In genomic region chr17:42428141-42428944, GRCh38 we compare ENCODE assay signal across 9 cellular contexts. TPM values are rescaled to one million over a fixed set of nuclear protein-coding genes. Genes with fewer than 3 reads are reported as not detected.
A peak's percentile ranks its signal among the peaks of the same experiment; 100 is the strongest.
DNase-seq lines count a peak whose midpoint lies in the region; ATAC-seq and TF ChIP-seq lines count a peak whose summit lies in the region.
"Had no signal": no experiment of that assay in that cellular context is flagged by ENCODE, and none has a peak within 500 bp of the region (broad histone marks: within the 10 kb centered on the region; RNA-seq: fewer than 3 reads in every experiment).

No MANE protein-coding gene starts in this region.

- H3K27ac ChIP-seq in SK-N-SH (ENCODE audit: low read depth in 2 of 2, low read length in 1 of 2) (peak overlapping the region in 1 of 2 experiments; percentile 79; a peak in 2 of 4 replicates), colonic mucosa (no peak overlapping the region), liver (ENCODE audit: low read depth in 1 of 2, low read length in 2 of 2) (no peak overlapping the region), stomach (peak overlapping the region in 1 of 5 donors; percentile 33)
- H3K27ac ChIP-seq: BLaER1 treated with 17β-estradiol and CSF1 and Interleukin-3, amounts not matched to agents 10 nM and 100 nM had no signal

- peaks cover 10% of the 10 kb centered on the region for H3K79me2 ChIP-seq in SK-N-SH (ENCODE audit: insufficient read depth)

- H2AFZ ChIP-seq in SK-N-SH (ENCODE audit: low read depth), result no peak overlapping the region; the same call in 1 of the 2 replicates

- TF ChIP-seq EP300 in SK-N-SH (IDR thresholded peaks at IDR 0.05; ENCODE audit: borderline replicate concordance in 1 of 2, low read depth in 1 of 2, low read length in 1 of 2), result peak in 1 of 2 experiments; percentile 78; a peak in 1 of 4 replicates
- no peak for TF ChIP-seq EP300 in stomach (IDR thresholded peaks at IDR 0.05)

- intact Hi-C loops in colonic mucosa (cut with DNase I) (loop anchor here (2.0 kb wide), 1 partner anchor 88 kb away; no protein-coding TSS in a partner anchor), stomach (cut with DNase I; ENCODE audit: low total_unique reads) (loop anchor here (5.0 kb wide), 1 partner anchor 99 kb away; no protein-coding TSS in a partner anchor)

- H3K36me3 ChIP-seq in SK-N-SH (replicated peaks in 1 of 2; ENCODE audit: control insufficient read depth in 1 of 2, insufficient read depth in 2 of 2, low read length in 1 of 2), result no peaks in the 10 kb centered on the region
- no peaks in the 10 kb centered on the region for H3K36me3 ChIP-seq in colonic mucosa
- H3K36me3 ChIP-seq in liver (ENCODE audit: control insufficient read depth in 4 of 4, insufficient read depth in 3 of 4, low read depth in 1 of 4, low read length in 3 of 4), result no peaks in the 10 kb centered on the region
- no peaks in the 10 kb centered on the region for H3K36me3 ChIP-seq in stomach
- H3K36me3 ChIP-seq: BLaER1 treated with 17β-estradiol and CSF1 and Interleukin-3, amounts not matched to agents 10 nM and 100 nM had no signal

- H3K4me1 ChIP-seq in SK-N-SH (ENCODE audit: control insufficient read depth in 1 of 2, insufficient read depth in 2 of 2, low read depth in 1 of 2, low read length in 1 of 2) (peaks cover 0 to 4% of the 10 kb centered on the region in 2 experiments; a peak in 1 of 4 replicates), colonic mucosa (no peaks in the 10 kb centered on the region), liver (ENCODE audit: control insufficient read depth in 4 of 4, insufficient read depth in 4 of 4, low read length in 3 of 4) (peaks cover 0 to 7% (median 4%) of the 10 kb centered on the region in 4 donors), stomach (peaks cover 6 to 28% (median 15%) of the 10 kb centered on the region in 4 donors)

- peaks cover 28% of the 10 kb centered on the region for H3F3A ChIP-seq in SK-N-SH (replicated peaks; ENCODE audit: insufficient read depth)

- DNase-seq in NCI-H1436 (lab: John Stamatoyannopoulos, UW) (peak; percentile 55), NCI-H1436 treated with DMSO at 0.1 percent for 48 hours (lab: John Stamatoyannopoulos, UW) (no peak), HT-29 (ENCODE audit: low spot score) (peak; percentile 79), SK-N-SH (peak; percentile 63), colonic mucosa (peak; percentile 70), stomach (peak; percentile 66)

- H3K4me3 ChIP-seq in SK-N-SH (ENCODE audit: low read depth in 2 of 2, low read length in 1 of 2), result no peak overlapping the region
- H3K4me3 ChIP-seq in colonic mucosa, result no peak overlapping the region
- no peak overlapping the region for H3K4me3 ChIP-seq in liver (ENCODE audit: low read depth in 1 of 3, low read length in 3 of 3)
- H3K4me3 ChIP-seq in stomach, result no peak overlapping the region
- H3K4me3 ChIP-seq: BLaER1 treated with 17β-estradiol and CSF1 and Interleukin-3, amounts not matched to agents 10 nM and 100 nM had no signal

- 9% methylated on average over 4 of the region's 4 CpGs for WGBS in SK-N-SH (ENCODE audit: low lambda C conversion rate)
- 37% methylated on average over 4 of the region's 4 CpGs for WGBS in liver
- WGBS in stomach, 5 donors, result 33 to 40% (median 35%) methylated on average over 4 of the region's 4 CpGs

- H4K20me1 ChIP-seq in SK-N-SH (ENCODE audit: insufficient read depth), result no peaks in the 10 kb centered on the region

- CTCF ChIA-PET in SK-N-SH (lab: Yijun Ruan, JAX), result interaction anchor here (0.6 to 2.3 kb wide), 20 partner anchors 8 to 125 kb away, joined by 3 to 11 read pairs (median 4); no protein-coding TSS in a partner anchor

- no peaks in the 10 kb centered on the region for H3K9me2 ChIP-seq in SK-N-SH

- ATAC-seq in HG02588 (IDR thresholded peaks at IDR 0.05; ENCODE audit: unreplicated experiment), result no peak

- POLR2A ChIA-PET in SK-N-SH (lab: Yijun Ruan, JAX), result interaction anchor here (0.6 kb wide), 1 partner anchor 55 kb away, joined by 3 read pairs; no protein-coding TSS in a partner anchor

- peak overlapping the region; percentile 49; the same call in 1 of the 2 replicates for H3K4me2 ChIP-seq in SK-N-SH

- no peak for TF ChIP-seq POLR2A in stomach (IDR thresholded peaks at IDR 0.05)

- TF ChIP-seq CTCF in SK-N-SH (IDR thresholded peaks at IDR 0.05), result peak; percentile 83
- TF ChIP-seq CTCF in colonic mucosa (IDR thresholded peaks at IDR 0.05), result peak; percentile 74
- peak; percentile 81 for TF ChIP-seq CTCF in liver (IDR thresholded peaks at IDR 0.05; ENCODE audit: low read depth, low read length, missing input control)
- peak in 5 of 7 experiments; percentile 62 to 81 (median 67) for TF ChIP-seq CTCF in stomach (IDR thresholded peaks at IDR 0.05)

- H3K9me3 ChIP-seq in SK-N-SH (no peaks in the 10 kb centered on the region), colonic mucosa (no peaks in the 10 kb centered on the region), liver (ENCODE audit: control insufficient read depth in 4 of 4, low read length in 3 of 4) (no peaks in the 10 kb centered on the region), stomach (no peaks in the 10 kb centered on the region)
- H3K9me3 ChIP-seq: BLaER1 treated with 17β-estradiol and CSF1 and Interleukin-3, amounts not matched to agents 10 nM and 100 nM had no signal

- H3K27me3 ChIP-seq in SK-N-SH (ENCODE audit: insufficient read depth), result no peaks in the 10 kb centered on the region
- no peaks in the 10 kb centered on the region for H3K27me3 ChIP-seq in colonic mucosa
- H3K27me3 ChIP-seq in liver (ENCODE audit: control insufficient read depth in 4 of 4, insufficient read depth in 4 of 4, low read length in 3 of 4), result no peaks in the 10 kb centered on the region
- peaks cover 0 to 7% (median 0%) of the 10 kb centered on the region in 3 donors for H3K27me3 ChIP-seq in stomach

- no peak overlapping the region; the same call in 1 of the 2 replicates for H3K9ac ChIP-seq in SK-N-SH
- H3K9ac ChIP-seq in colonic mucosa (ENCODE audit: low read depth in 2 of 2, low read length in 2 of 2), result peak overlapping the region in 1 of 2 donors; percentile 61
- H3K9ac ChIP-seq in liver (ENCODE audit: low read depth in 1 of 2, low read length in 2 of 2), result no peak overlapping the region
- H3K9ac ChIP-seq: BLaER1 treated with 17β-estradiol and CSF1 and Interleukin-3, amounts not matched to agents 10 nM and 100 nM had no signal

- TF ChIP-seq RAD21 in SK-N-SH (IDR thresholded peaks at IDR 0.05; ENCODE audit: low read length) (peak; percentile 72), liver (IDR thresholded peaks at IDR 0.05) (peak; percentile 86 to 92)

TF ChIP-seq in SK-N-SH, 30 proteins besides CTCF, POLR2A, EP300 and RAD21 (continues in another document):
- TF ChIP-seq CHD2 (IDR thresholded peaks at IDR 0.05; ENCODE audit: low read length, partially characterized antibody), result peak; percentile 43
- TF ChIP-seq GABPA (IDR thresholded peaks at IDR 0.05; ENCODE audit: low read depth), result no peak
- TF ChIP-seq USF1 (IDR thresholded peaks at IDR 0.05; ENCODE audit: borderline replicate concordance, low read depth), result no peak
- TF ChIP-seq MEF2A (IDR thresholded peaks at IDR 0.05; ENCODE audit: borderline replicate concordance, low read depth), result no peak
- peak; percentile 53; the same call in 1 of the 2 replicates for TF ChIP-seq RCOR1 (IDR thresholded peaks at IDR 0.05; ENCODE audit: low read length)

TF ChIP-seq in liver, 16 proteins besides CTCF, POLR2A, EP300 and RAD21:
- TF ChIP-seq SP1 (IDR thresholded peaks at IDR 0.05) (peak; percentile 30), HNF4A (conservative IDR thresholded peaks at IDR 0.05) (no peak)

RNA-seq across cellular contexts. Expression of gene CAVIN1, which starts 5.3 kb away (rescaled TPM):
- total RNA-seq in HT-29 (2014; rRNA removed; shearing (Covaris generic)), result 48.7 and 56.6 TPM in 2 replicates
- 264 and 290 TPM in 2 replicates for polyA plus RNA-seq in SK-N-SH (2012; rRNA removed)
- polyA plus RNA-seq in SK-N-SH (2012; cell fraction: cytosol; rRNA removed), result 172 and 212 TPM in 2 replicates
- polyA plus RNA-seq in SK-N-SH (2012; cell fraction: nucleus; rRNA removed), result 169 and 174 TPM in 2 replicates
- 10 to 100 TPM; 25.2 to 74.6 TPM for total RNA-seq in colonic mucosa
- total RNA-seq in liver, result 10 to 100 TPM in 1 of 2 donors, 1 to 10 TPM in 1; 6.7 to 22.2 TPM
- polyA plus RNA-seq in liver, result 10 to 100 TPM in 1 of 2 donors, 1 to 10 TPM in 1; 6.5 to 27.0 TPM
- 100 to 1,000 TPM in 3 of 5 donors, 10 to 100 TPM in 2; 75.2 to 244 (median 162) TPM for total RNA-seq in stomach
- polyA plus RNA-seq in stomach, result 100 to 1,000 TPM in 1 of 3 donors, 10 to 100 TPM in 2; 61.2 to 104 (median 94.2) TPM

RNA-seq across cellular contexts. Expression of gene ATP6V0A1, which starts 30.3 kb away (rescaled TPM):
- total RNA-seq in HT-29 (2014; rRNA removed; shearing (Covaris generic)), result 35.0 and 38.4 TPM in 2 replicates
- polyA plus RNA-seq in SK-N-SH (2012; rRNA removed), result 31.7 and 37.1 TPM in 2 replicates
- polyA plus RNA-seq in SK-N-SH (2012; cell fraction: cytosol; rRNA removed), result 19.4 and 24.0 TPM in 2 replicates
- polyA plus RNA-seq in SK-N-SH (2012; cell fraction: nucleus; rRNA removed), result 161 and 199 TPM in 2 replicates
- total RNA-seq in colonic mucosa, result 10 to 100 TPM; 77.6 to 93.0 TPM
- 10 to 100 TPM; 52.5 to 94.6 TPM for total RNA-seq in liver
- polyA plus RNA-seq in liver, result 10 to 100 TPM; 31.5 to 37.9 TPM
- total RNA-seq in stomach, result 100 to 1,000 TPM in 3 of 5 donors, 10 to 100 TPM in 2; 61.7 to 435 (median 123) TPM
- 10 to 100 TPM; 13.1 to 24.5 (median 13.2) TPM for polyA plus RNA-seq in stomach

RNA-seq across cellular contexts. Expression of gene STAT3, which starts 40.1 kb away (rescaled TPM):
- total RNA-seq in HT-29 (2014; rRNA removed; shearing (Covaris generic)), result 30.9 and 38.0 TPM in 2 replicates
- 35.7 and 38.7 TPM in 2 replicates for polyA plus RNA-seq in SK-N-SH (2012; rRNA removed)
- 25.5 and 29.1 TPM in 2 replicates for polyA plus RNA-seq in SK-N-SH (2012; cell fraction: cytosol; rRNA removed)
- polyA plus RNA-seq in SK-N-SH (2012; cell fraction: nucleus; rRNA removed), result 90.7 and 99.3 TPM in 2 replicates
- 100 to 1,000 TPM; 137 to 216 TPM for total RNA-seq in colonic mucosa
- 100 to 1,000 TPM in 1 of 2 donors, 10 to 100 TPM in 1; 68.7 to 301 TPM for total RNA-seq in liver
- 100 to 1,000 TPM; 104 to 123 TPM for polyA plus RNA-seq in liver
- 100 to 1,000 TPM in 4 of 5 donors, 10 to 100 TPM in 1; 70.4 to 207 (median 159) TPM for total RNA-seq in stomach
- polyA plus RNA-seq in stomach, result 10 to 100 TPM; 31.3 to 46.6 (median 42.3) TPM
